ENCODE assay signal across 34 cellular contexts in genomic region chr10:14048930-14049613, GRCh38.
DNase-seq lines count a peak whose midpoint lies in the region; ATAC-seq, FAIRE-seq and TF ChIP-seq lines count a peak whose summit lies in the region.
"Had no signal": no experiment of that assay in that cellular context is flagged by ENCODE, and none has a peak within 500 bp of the region (broad histone marks: within the 10 kb centered on the region; RNA-seq: fewer than 3 reads in every experiment).

No MANE protein-coding gene starts in this region.

- no peak overlapping the region for H3K27ac ChIP-seq in A549
- H3K27ac ChIP-seq: BLaER1, epithelial cell of prostate, prostate gland, SJSA1, transverse colon had no signal

- H3K27me3 Mint-ChIP-seq in chondrocyte (ENCODE audit: low read depth) = no peaks in the 10 kb centered on the region
- no peaks in the 10 kb centered on the region for H3K27me3 Mint-ChIP-seq in activated T-cell treated with anti-CD3 and anti-CD28 coated beads, Interleukin-2, amount 50 U/mL, for 72 hours (ENCODE audit: low read depth)
- H3K27me3 Mint-ChIP-seq: activated CD4-positive, alpha-beta T cell treated with anti-CD3 and anti-CD28 coated beads for 36 hours had no signal

- H3K36me3 Mint-ChIP-seq in chondrocyte (ENCODE audit: low read depth) = peaks cover 3% of the 10 kb centered on the region
- H3K36me3 Mint-ChIP-seq in activated T-cell treated with anti-CD3 and anti-CD28 coated beads, Interleukin-2, amount 50 U/mL, for 72 hours (ENCODE audit: insufficient read depth in 2 of 2) = peaks cover 0 to 2% of the 10 kb centered on the region in 2 donors
- H3K36me3 Mint-ChIP-seq: mesothelial cell of epicardium had no signal

- TF ChIP-seq EP300 in A549 (IDR thresholded peaks at IDR 0.05) = no peak

- ATAC-seq in A549 (no peak), left colon (peak; percentile 60)
- no peak for ATAC-seq in activated T-cell treated with anti-CD3 and anti-CD28 coated beads, Interleukin-2, amount 50 U/mL, for 72 hours (replicated peaks in 1 of 2)
- ATAC-seq: activated CD4-positive, alpha-beta T cell treated with anti-CD3 and anti-CD28 coated beads for 36 hours; activated CD8-positive, alpha-beta T cell treated with anti-CD3 and anti-CD28 coated beads, Interleukin-2, amount 10 ng/mL, durations not matched to agents 7 days and 5 days; activated T-helper 17 cell treated with anti-CD3 and anti-CD28 coated beads, Interleukin-2, amount 50 U/mL, for 72 hours; K562 had no signal

- no peak overlapping the region for H3K4me3 ChIP-seq in A549
- H3K4me3 ChIP-seq: BLaER1, K562, prostate gland, SJSA1, transverse colon had no signal

- FAIRE-seq in A549 (lab: Jason Lieb, UNC) (no peak), GM18507 (lab: Jason Lieb, UNC) (peak; percentile 31)
- FAIRE-seq: colon, K562 had no signal

- CTCF ChIA-PET in A549 (lab: Yijun Ruan, JAX) = no interaction called here

- TF ChIP-seq RAD21 in A549 (conservative IDR thresholded peaks at IDR 0.05 in 1 of 2, IDR thresholded peaks at IDR 0.05 in 1 of 2) = no peak

- DNase-seq in A549 (ENCODE audit: low read depth in 1 of 2, low spot score in 1 of 2) (peak in 1 of 2 experiments; percentile 20), GM18507 (ENCODE audit: extremely low spot score, insufficient read length, low read depth) (no peak), chondrocyte (ENCODE audit: low spot score) (no peak), left colon (no peak), NCI-H1105 (lab: John Stamatoyannopoulos, UW) (no peak), SHP77 (lab: John Stamatoyannopoulos, UW) (no peak), AG08396 (ENCODE audit: low spot score) (no peak)
- DNase-seq in activated T-cell treated with anti-CD3 and anti-CD28 coated beads, Interleukin-2, amount 50 U/mL, for 72 hours = no peak
- DNase-seq: activated CD4-positive, alpha-beta T cell treated with anti-CD3 and anti-CD28 coated beads for 36 hours; activated CD8-positive, alpha-beta T cell treated with anti-CD3 and anti-CD28 coated beads, Interleukin-2, amount 10 ng/mL, durations not matched to agents 7 days and 5 days; activated naive CD4-positive, alpha-beta T cell treated with anti-CD3 and anti-CD28 coated beads, Interleukin-2, amount 50 U/mL, for 16 hours; DMS79; effector CD8-positive, alpha-beta T cell; GF-D8; GOT3; head of caudate nucleus; islet precursor cell; naive B cell; NCI-H1092 treated with DMSO at 0.1 percent for 48 hours; NCI-H2029 treated with DMSO at 0.1 percent for 48 hours; NCI-H2227 treated with DMSO at 0.1 percent for 48 hours; NCI-H526 treated with DMSO at 0.1 percent for 48 hours; stimulated activated CD4-positive, alpha-beta T cell treated with anti-CD3 and anti-CD28 coated beads, Interleukin-4, amount 100 ng/mL, for 24 hours; T-helper 9 cell; transverse colon had no signal

- 0 out of 3 replicates have a peak overlapping the region, but pooled peaks have one; percentile 19 for H3K4me2 ChIP-seq in A549
- H3K4me2 ChIP-seq: BLaER1 had no signal

- TF ChIP-seq CTCF in A549 (IDR thresholded peaks at IDR 0.05) (no peak), chondrocyte (IDR thresholded peaks at IDR 0.05) (no peak)

- H3K4me1 ChIP-seq in A549 = no peaks in the 10 kb centered on the region
- H3K4me1 ChIP-seq: BLaER1, prostate gland, SJSA1 had no signal

- H3K9me3 Mint-ChIP-seq in chondrocyte (ENCODE audit: low read depth) = peaks cover 5% of the 10 kb centered on the region
- peaks cover 1 to 3% of the 10 kb centered on the region in 2 donors for H3K9me3 Mint-ChIP-seq in activated T-cell treated with anti-CD3 and anti-CD28 coated beads, Interleukin-2, amount 50 U/mL, for 72 hours

- TF ChIP-seq POLR2A in A549 (IDR thresholded peaks at IDR 0.05; ENCODE audit: low read length) = no peak

- whole genome bisulfite sequencing in A549 (ENCODE audit: missing lambda C conversion rate) = 14% methylated on average over 6 of the region's 6 CpGs

- H3K27ac Mint-ChIP-seq in chondrocyte (ENCODE audit: unreplicated experiment) = peak overlapping the region; percentile 72
- no peak overlapping the region for H3K27ac Mint-ChIP-seq in activated T-cell treated with anti-CD3 and anti-CD28 coated beads, Interleukin-2, amount 50 U/mL, for 72 hours
- H3K27ac Mint-ChIP-seq: activated CD4-positive, alpha-beta T cell treated with anti-CD3 and anti-CD28 coated beads for 36 hours; activated CD8-positive, alpha-beta T cell treated with anti-CD3 and anti-CD28 coated beads, Interleukin-2, amount 10 ng/mL, durations not matched to agents 7 days and 5 days; activated T-helper 17 cell treated with anti-CD3 and anti-CD28 coated beads, Interleukin-2, amount 50 U/mL, for 72 hours; mesothelial cell of epicardium had no signal

- intact Hi-C loops in left colon (cut with DNase I, micrococcal nuclease) = no loop called here

- H3K9me3 ChIP-seq in A549 = no peaks in the 10 kb centered on the region
- H3K9me3 ChIP-seq: prostate gland, transverse colon had no signal

- H3K4me1 Mint-ChIP-seq in chondrocyte (ENCODE audit: low read depth) = peaks cover 16% of the 10 kb centered on the region
- H3K4me1 Mint-ChIP-seq in activated T-cell treated with anti-CD3 and anti-CD28 coated beads, Interleukin-2, amount 50 U/mL, for 72 hours (ENCODE audit: low read depth) = peaks cover 5% of the 10 kb centered on the region
- H3K4me1 Mint-ChIP-seq: activated CD4-positive, alpha-beta T cell treated with anti-CD3 and anti-CD28 coated beads for 36 hours; activated T-helper 17 cell treated with anti-CD3 and anti-CD28 coated beads, Interleukin-2, amount 50 U/mL, for 72 hours; naive B cell had no signal

- H3K4me3 Mint-ChIP-seq in chondrocyte (ENCODE audit: unreplicated experiment) = no peak overlapping the region
- H3K4me3 Mint-ChIP-seq in activated T-cell treated with anti-CD3 and anti-CD28 coated beads, Interleukin-2, amount 50 U/mL, for 72 hours = no peak overlapping the region
- H3K4me3 Mint-ChIP-seq: activated CD4-positive, alpha-beta T cell treated with anti-CD3 and anti-CD28 coated beads for 36 hours; activated CD8-positive, alpha-beta T cell treated with anti-CD3 and anti-CD28 coated beads, Interleukin-2, amount 10 ng/mL, durations not matched to agents 7 days and 5 days; activated T-helper 17 cell treated with anti-CD3 and anti-CD28 coated beads, Interleukin-2, amount 50 U/mL, for 72 hours; brain; mesothelial cell of epicardium had no signal

- POLR2A ChIA-PET in A549 (lab: Yijun Ruan, JAX) = no interaction called here

TF ChIP-seq in A549, 52 proteins besides CTCF, POLR2A, EP300 and RAD21:
- TF ChIP-seq CHD2 (IDR thresholded peaks at IDR 0.05; ENCODE audit: low read length, partially characterized antibody) = no peak
- no peak for TF ChIP-seq NPAS2 (CRISPR knock-in tag; IDR thresholded peaks at IDR 0.05; ENCODE audit: borderline replicate concordance)
- TF ChIP-seq KDM5A (IDR thresholded peaks at IDR 0.05) = no peak
- TF ChIP-seq ELK1 (IDR thresholded peaks at IDR 0.05; ENCODE audit: low read depth, low read length) = no peak
- TF ChIP-seq PHF8 (IDR thresholded peaks at IDR 0.05; ENCODE audit: borderline replicate concordance, low read depth) = no peak
- TF ChIP-seq REST (IDR thresholded peaks at IDR 0.05) = no peak
- no peak for TF ChIP-seq ESRRA (IDR thresholded peaks at IDR 0.05; ENCODE audit: borderline replicate concordance, low read length)
- no peak for TF ChIP-seq HES2 (IDR thresholded peaks at IDR 0.05)
- no peak for TF ChIP-seq NR3C1 (IDR thresholded peaks at IDR 0.05)
